Comparison of ENCODE assay signal across 29 cellular contexts in genomic region chr6:117275711-117276110, GRCh38. TPM values are rescaled to one million over a fixed set of nuclear protein-coding genes. Genes with fewer than 3 reads are reported as not detected.
"Had no signal": no experiment of that assay in that cellular context is flagged by ENCODE, and none has a peak within 500 bp of the region (broad histone marks: within the 10 kb centered on the region; RNA-seq: fewer than 3 reads in every experiment).

No MANE protein-coding gene starts in this region.

- H3K4me1 ChIP-seq: testis, upper lobe of right lung, uterus, vagina had no signal

- H3K9me3 ChIP-seq: stomach, suprapubic skin, testis, thoracic aorta, thyroid gland, tibial artery, tibial nerve, transverse colon, upper lobe of left lung, upper lobe of right lung, uterus, vagina had no signal

- ATAC-seq: stimulated activated effector memory CD8-positive, alpha-beta T cell treated with anti-CD3 and anti-CD28 coated beads, Interleukin-12 subunit alpha, Interleukin-12 subunit beta, amount 100 ng/mL, for 72 hours; stimulated activated memory B cell treated with anti-CD40 and anti-IgM and Interleukin-4, amounts not matched to agents 10 μg/mL and 1 μg/mL and 100 μg/mL, for 72 hours; stimulated activated naive B cell treated with anti-CD40 and anti-IgM and Interleukin-4, amounts not matched to agents 10 μg/mL and 1 μg/mL and 100 μg/mL, for 72 hours; stimulated activated naive CD8-positive, alpha-beta T cell treated with anti-CD3 and anti-CD28 coated beads, Interleukin-15, amount 100 ng/mL, for 72 hours; stimulated activated naive CD8-positive, alpha-beta T cell treated with anti-CD3 and anti-CD28 coated beads, Interleukin-15, Interleukin-2, amounts not matched to agents 100 U/mL and 50 U/mL, for 24 hours; upper lobe of right lung had no signal

- DNase-seq: stimulated activated CD4-positive, alpha-beta T cell treated with anti-CD3 and anti-CD28 coated beads, Interleukin-2, amount 100 ng/mL, for 48 hours; stimulated activated CD4-positive, alpha-beta T cell treated with anti-CD3 and anti-CD28 coated beads, Interleukin-4, amount 100 ng/mL, for 1 hour; stimulated activated CD4-positive, alpha-beta T cell treated with anti-CD3 and anti-CD28 coated beads, Interleukin-4, amount 100 ng/mL, for 24 hours; stimulated activated CD4-positive, alpha-beta T cell treated with anti-CD3 and anti-CD28 coated beads, Interleukin-4, amount 100 ng/mL, for 4 hours; stimulated activated CD8-positive, alpha-beta memory T cell treated with anti-CD3 and anti-CD28 coated beads, Interleukin-4, amount 100 ng/mL, for 48 hours; stimulated activated naive B cell treated with anti-CD40 and anti-IgM and Interleukin-4, amounts not matched to agents 10 μg/mL and 1 μg/mL and 100 μg/mL, for 72 hours; stimulated activated naive CD4-positive, alpha-beta T cell; stimulated activated naive CD4-positive, alpha-beta T cell treated with Interleukin-2 at 50 U/mL for 16 hours; stimulated activated naive CD8-positive, alpha-beta T cell treated with anti-CD3 and anti-CD28 coated beads, Interleukin-15, amount 100 ng/mL, for 72 hours; stimulated activated naive CD8-positive, alpha-beta T cell treated with anti-CD3 and anti-CD28 coated beads, Interleukin-15, Interleukin-2, amounts not matched to agents 100 U/mL and 50 U/mL, for 24 hours; stomach; substantia nigra; testis; thyroid gland; tibial artery; transverse colon; upper lobe of left lung; upper lobe of right lung; uterus had no signal

- H3K4me3 ChIP-seq: stomach, suprapubic skin, testis, thoracic aorta, thyroid gland, tibial artery, tibial nerve, transverse colon, upper lobe of left lung, upper lobe of right lung, uterus, vagina had no signal

- H3K36me3 ChIP-seq: stomach, suprapubic skin, thoracic aorta, thyroid gland, tibial artery, tibial nerve, transverse colon, upper lobe of left lung, upper lobe of right lung, uterus, vagina had no signal

- H3K27ac ChIP-seq: stomach, suprapubic skin, testis, thoracic aorta, thyroid gland, tibial artery, tibial nerve, transverse colon, upper lobe of left lung, upper lobe of right lung, uterus, vagina had no signal

- H3K27me3 ChIP-seq: testis, thyroid gland, vagina had no signal

RNA-seq across cellular contexts. Expression of gene VGLL2, which starts 10.4 kb away (rescaled TPM):
- total RNA-seq: subcutaneous adipose tissue, suprapubic skin, temporal lobe, thoracic aorta, thyroid gland, tibial nerve, transverse colon, upper lobe of left lung, upper lobe of right lung, ureter, uterus, vagina had no signal
- polyA plus RNA-seq: stomach, urinary bladder had no signal
